In genomic region chr19:15424692-15425272, GRCh38 we compare ENCODE assay signal across 24 cellular contexts. TPM values are rescaled to one million over a fixed set of nuclear protein-coding genes. Genes with fewer than 3 reads are reported as not detected.
A peak's percentile ranks its signal among the peaks of the same experiment; 100 is the strongest.
DNase-seq lines count a peak whose midpoint lies in the region; ATAC-seq, FAIRE-seq and TF ChIP-seq lines count a peak whose summit lies in the region.
"Had no signal": no experiment of that assay in that cellular context is flagged by ENCODE, and none has a peak within 500 bp of the region (broad histone marks: within the 10 kb centered on the region; RNA-seq: fewer than 3 reads in every experiment).

No MANE protein-coding gene starts in this region.

- no peak overlapping the region for H4K91ac ChIP-seq in IMR-90 (ENCODE audit: insufficient read depth, low read depth, low read length)

- peaks cover 23% of the 10 kb centered on the region for H3K4me1 Mint-ChIP-seq in stimulated activated naive CD8-positive, alpha-beta T cell treated with anti-CD3 and anti-CD28 coated beads, Interleukin-15, amount 100 ng/mL, for 72 hours

- no peak overlapping the region for H3K14ac ChIP-seq in IMR-90 (replicated peaks; ENCODE audit: low read depth, low read length)

- DNase-seq in heart left ventricle: peak in 3 of 5 donors; percentile 25 to 55 (median 29)
- no peak for DNase-seq in Right ventricle myocardium superior
- DNase-seq in IMR-90: no peak
- DNase-seq in K562 (ENCODE audit: extremely low read depth in 1 of 4, low spot score in 3 of 4): no peak
- DNase-seq in osteoblast (ENCODE audit: insufficient read length, low spot score, missing footprints): peak; percentile 65
- no peak for DNase-seq in stimulated activated naive CD8-positive, alpha-beta T cell treated with anti-CD3 and anti-CD28 coated beads, Interleukin-15, amount 100 ng/mL, for 72 hours
- DNase-seq in NCI-H748 treated with DMSO at 0.1 percent for 48 hours (lab: John Stamatoyannopoulos, UW): no peak
- DNase-seq: ACHN; BE2C; C1 segment of cervical spinal cord; CD4-positive, CD25-positive, alpha-beta regulatory T cell; CD8-positive, alpha-beta memory T cell; COR-L47; DMS 273 treated with DMSO at 0.1 percent for 48 hours; DMS53; DND-41; EL; GOT3; H7; HFFc6 had no signal

- TF ChIP-seq CTCF in heart left ventricle (IDR thresholded peaks at IDR 0.05): no peak
- no peak for TF ChIP-seq CTCF in IMR-90 (conservative IDR thresholded peaks at IDR 0.05; ENCODE audit: low read depth, low read length)
- TF ChIP-seq CTCF in K562 (IDR thresholded peaks at IDR 0.05 in 2 of 3, conservative IDR thresholded peaks at IDR 0.05 in 1 of 3; ENCODE audit: insufficient read depth in 2 of 3, low read depth in 1 of 3, low read length in 3 of 3): no peak
- TF ChIP-seq CTCF in osteoblast (IDR thresholded peaks at IDR 0.05; ENCODE audit: extremely low read depth, low read depth, low read length): no peak

- no peak overlapping the region for H3K4me3 Mint-ChIP-seq in stimulated activated naive CD8-positive, alpha-beta T cell treated with anti-CD3 and anti-CD28 coated beads, Interleukin-15, amount 100 ng/mL, for 72 hours
- H3K4me3 Mint-ChIP-seq: CD4-positive, CD25-positive, alpha-beta regulatory T cell; CD8-positive, alpha-beta memory T cell; HFFc6 had no signal

- no peak overlapping the region for H3K4me3 ChIP-seq in heart left ventricle
- H3K4me3 ChIP-seq in IMR-90 (ENCODE audit: insufficient read depth, low read depth, low read length): no peak overlapping the region
- H3K4me3 ChIP-seq in K562: no peak overlapping the region
- no peak overlapping the region for H3K4me3 ChIP-seq in osteoblast (ENCODE audit: insufficient read depth, low read length)
- H3K4me3 ChIP-seq: GM12878 had no signal

- no peak overlapping the region for H2BK120ac ChIP-seq in IMR-90 (ENCODE audit: low read depth, low read length)

- no peak for TF ChIP-seq RAD21 in IMR-90 (IDR thresholded peaks at IDR 0.05; ENCODE audit: low read length)
- TF ChIP-seq RAD21 in K562 (CRISPR knock-in tag; conservative IDR thresholded peaks at IDR 0.05 in 1 of 2, IDR thresholded peaks at IDR 0.05 in 1 of 2): no peak

- no peak overlapping the region for H2AK5ac ChIP-seq in IMR-90 (ENCODE audit: low read depth, low read length)

- intact Hi-C loops in heart left ventricle (cut with DNase I): loop anchor here in 2 of 10 donors (10.0 kb wide), 1 partner anchor 130 kb away; no protein-coding TSS in a partner anchor
- intact Hi-C loops in Right ventricle myocardium superior (cut with DNase I): no loop called here
- intact Hi-C loops in IMR-90 (cut with micrococcal nuclease): no loop called here
- intact Hi-C loops in K562 (cut with micrococcal nuclease): no loop called here

- WGBS in heart left ventricle, 4 donors: 95 to 98% (median 97%) methylated on average over 8 to 38 of the region's 38 CpGs
- WGBS in IMR-90 (ENCODE audit: extremely low coverage in 2 of 2, insufficient read length in 1 of 2), 2 experiments: 98% methylated on average over 22 of the region's 38 CpGs; no CpG with 5 or more reads in 1 of the 2 experiments
- WGBS in K562 (ENCODE audit: insufficient coverage, low coverage, missing lambda C conversion rate): 100% methylated on average over 17 of the region's 38 CpGs

- 0 out of 2 replicates have a peak, but pooled peaks cover 3% of the 10 kb centered on the region for H3K9me1 ChIP-seq in IMR-90 (ENCODE audit: insufficient read depth, low read length)
- H3K9me1 ChIP-seq in K562 (ENCODE audit: control insufficient read depth, insufficient read depth, low read length): no peaks in the 10 kb centered on the region

- H3K79me2 ChIP-seq in K562 (ENCODE audit: control insufficient read depth, insufficient read depth, low read length) (peaks cover 15% of the 10 kb centered on the region), osteoblast (ENCODE audit: insufficient read depth, low read length) (peaks cover 29% of the 10 kb centered on the region)

- H4K5ac ChIP-seq in IMR-90 (ENCODE audit: low read depth, low read length): no peak overlapping the region

- H3K36me3 ChIP-seq in heart left ventricle (peaks cover 0 to 75% (median 56%) of the 10 kb centered on the region in 9 donors), IMR-90 (ENCODE audit: control insufficient read depth, insufficient read depth, low read length) (peaks cover 62% of the 10 kb centered on the region), K562 (ENCODE audit: control insufficient read depth, insufficient read depth, low read length) (peaks cover 72% of the 10 kb centered on the region), osteoblast (ENCODE audit: insufficient read depth, low read length) (peaks cover 39% of the 10 kb centered on the region)

- no peak overlapping the region for H2BK5ac ChIP-seq in IMR-90 (ENCODE audit: low read depth, low read length, poor library complexity, severe bottlenecking)

- peaks cover 3 to 35% (median 15%) of the 10 kb centered on the region in 12 donors for H3K4me1 ChIP-seq in heart left ventricle
- H3K4me1 ChIP-seq in IMR-90 (ENCODE audit: control insufficient read depth, insufficient read depth, low read length): peaks cover 8% of the 10 kb centered on the region
- peaks cover 2 to 27% of the 10 kb centered on the region in 2 experiments; a peak in 2 of 5 replicates for H3K4me1 ChIP-seq in K562 (replicated peaks in 1 of 2; ENCODE audit: control insufficient read depth in 2 of 2, insufficient read depth in 2 of 2, low read length in 2 of 2)
- peaks cover 2% of the 10 kb centered on the region for H3K4me1 ChIP-seq in osteoblast (ENCODE audit: insufficient read depth, low read length)

- H2AFZ ChIP-seq in IMR-90 (replicated peaks; ENCODE audit: low read length, poor library complexity) (no peak overlapping the region), K562 (ENCODE audit: low read depth, low read length) (no peak overlapping the region), osteoblast (ENCODE audit: low read length) (no peak overlapping the region)

- no peak overlapping the region for H3K56ac ChIP-seq in IMR-90 (ENCODE audit: extremely low read depth, insufficient read depth, low read length)

- POLR2A ChIA-PET in IMR-90 (lab: Charles Lee; ENCODE audit: unreplicated experiment): no interaction called here
- POLR2A ChIA-PET in K562 (lab: Yijun Ruan, JAX): interaction anchor here (0.7 kb wide), 1 partner anchor 869 kb away, joined by 3 read pairs; no protein-coding TSS in a partner anchor

- no peak overlapping the region for H2BK15ac ChIP-seq in IMR-90 (ENCODE audit: low read depth, low read length)

- BruUV-seq in IMR-90 (replicated peaks; lab: Mats Ljungman, UMichigan): no TSS peak
- BruUV-seq in K562 (replicated peaks; lab: Mats Ljungman, UMichigan): no TSS peak

- no peak overlapping the region for H4K8ac ChIP-seq in IMR-90 (ENCODE audit: low read depth in 2 of 2, low read length in 2 of 2)

- H3K27me3 ChIP-seq in heart left ventricle (no peaks in the 10 kb centered on the region), IMR-90 (ENCODE audit: control insufficient read depth, insufficient read depth, low read length) (no peaks in the 10 kb centered on the region), K562 (ENCODE audit: control insufficient read depth in 2 of 2, insufficient read depth in 2 of 2, low read length in 2 of 2) (no peaks in the 10 kb centered on the region), osteoblast (ENCODE audit: insufficient read depth, low read length) (no peaks in the 10 kb centered on the region)
- H3K27me3 ChIP-seq: BE2C had no signal

- H3K27ac Mint-ChIP-seq in stimulated activated naive CD8-positive, alpha-beta T cell treated with anti-CD3 and anti-CD28 coated beads, Interleukin-15, amount 100 ng/mL, for 72 hours: no peak overlapping the region
- H3K27ac Mint-ChIP-seq: CD4-positive, CD25-positive, alpha-beta regulatory T cell; CD8-positive, alpha-beta memory T cell; HFFc6 had no signal

- TF ChIP-seq POLR2A in heart left ventricle (IDR thresholded peaks at IDR 0.05): no peak
- TF ChIP-seq POLR2A in IMR-90 (IDR thresholded peaks at IDR 0.05; ENCODE audit: low read depth, low read length): no peak
- TF ChIP-seq POLR2A in K562 (conservative IDR thresholded peaks at IDR 0.05): no peak

- ATAC-seq in heart left ventricle (no peak), Right ventricle myocardium superior (ENCODE audit: poor library complexity) (no peak), IMR-90 (ENCODE audit: low read depth) (no peak), K562 (no peak)
- no peak for ATAC-seq in stimulated activated naive CD8-positive, alpha-beta T cell treated with anti-CD3 and anti-CD28 coated beads, Interleukin-15, amount 100 ng/mL, for 72 hours
- ATAC-seq: GM12878, HCT116 had no signal

- no peaks in the 10 kb centered on the region for H3K27me3 Mint-ChIP-seq in stimulated activated naive CD8-positive, alpha-beta T cell treated with anti-CD3 and anti-CD28 coated beads, Interleukin-15, amount 100 ng/mL, for 72 hours
- H3K27me3 Mint-ChIP-seq: CD8-positive, alpha-beta memory T cell had no signal

- H3K9ac ChIP-seq in IMR-90 (ENCODE audit: low read depth, low read length) (no peak overlapping the region), K562 (ENCODE audit: insufficient read depth in 1 of 2, low read depth in 2 of 2, low read length in 2 of 2) (no peak overlapping the region)

- TF ChIP-seq EP300 in K562 (IDR thresholded peaks at IDR 0.05; ENCODE audit: low read length): no peak

- no peak for FAIRE-seq in K562 (lab: Jason Lieb, UNC)
- FAIRE-seq: A204.1, GM12878 had no signal

- H3K9me3 ChIP-seq in heart left ventricle (no peaks in the 10 kb centered on the region), IMR-90 (ENCODE audit: control insufficient read depth, insufficient read depth, low read length) (peaks cover 5% of the 10 kb centered on the region; the same call in 1 of the 2 replicates), K562 (replicated peaks; ENCODE audit: control insufficient read depth, insufficient read depth, low read depth, low read length) (no peaks in the 10 kb centered on the region), osteoblast (ENCODE audit: low read depth, low read length) (no peaks in the 10 kb centered on the region)
- H3K9me3 ChIP-seq: BE2C had no signal

- no peak overlapping the region for H3K23ac ChIP-seq in IMR-90 (ENCODE audit: low read depth, low read length)

- H3K79me1 ChIP-seq in IMR-90 (ENCODE audit: low read depth in 1 of 2, low read length in 2 of 2): peaks cover 8 to 43% of the 10 kb centered on the region in 2 experiments

- CTCF ChIA-PET in IMR-90 (lab: Yijun Ruan, JAX): no interaction called here
- CTCF ChIA-PET in K562 (lab: Yijun Ruan, JAX; ENCODE audit: low intra/inter-chr PET ratio): no interaction called here

- H3K18ac ChIP-seq in IMR-90 (ENCODE audit: low read depth, low read length): no peak overlapping the region

- peaks cover 0 to 12% of the 10 kb centered on the region in 2 donors for H3K9me3 Mint-ChIP-seq in stimulated activated naive CD8-positive, alpha-beta T cell treated with anti-CD3 and anti-CD28 coated beads, Interleukin-15, amount 100 ng/mL, for 72 hours
- H3K9me3 Mint-ChIP-seq: CD8-positive, alpha-beta memory T cell; HFFc6 had no signal

- in situ Hi-C loops in IMR-90 (cut with MboI; ENCODE audit: low sequenced_read_pairs) (loop anchor here (25.0 kb wide), 2 partner anchors 763 to 862 kb away; partner anchors contain the start of genes AP1M1, FAM32A and NDUFB7), K562 (cut with MboI) (no loop called here)

- H3K27ac ChIP-seq in heart left ventricle (no peak overlapping the region), IMR-90 (ENCODE audit: insufficient read depth, low read length) (no peak overlapping the region), K562 (ENCODE audit: extremely low read depth, low read depth, low read length) (no peak overlapping the region), osteoblast (ENCODE audit: low read depth, low read length) (no peak overlapping the region)

- peak overlapping the region; percentile 42 for H2AK9ac ChIP-seq in IMR-90 (replicated peaks; ENCODE audit: low read depth, low read length, poor library complexity)

- H4K20me1 ChIP-seq in IMR-90 (ENCODE audit: insufficient read depth, low read length): peaks cover 42% of the 10 kb centered on the region
- H4K20me1 ChIP-seq in K562 (replicated peaks; ENCODE audit: control insufficient read depth, insufficient read depth, low read length): no peaks in the 10 kb centered on the region
- peaks cover 9% of the 10 kb centered on the region for H4K20me1 ChIP-seq in osteoblast (ENCODE audit: insufficient read depth, low read length)

- dilution Hi-C loops in IMR-90 (cut with HindIII; ENCODE audit: low sequenced_read_pairs, unreplicated experiment): no loop called here

- H2BK20ac ChIP-seq in IMR-90 (ENCODE audit: low read depth, low read length): no peak overlapping the region

- H3K4me2 ChIP-seq in IMR-90 (ENCODE audit: low read depth, low read length) (no peak overlapping the region), K562 (ENCODE audit: insufficient read depth, low read length) (no peak overlapping the region), osteoblast (ENCODE audit: insufficient read depth, low read length) (no peak overlapping the region)

- H3K4ac ChIP-seq in IMR-90 (ENCODE audit: low read depth, low read length): no peak overlapping the region

RNA-seq across cellular contexts. Expression of gene AKAP8L, which starts 6.0 kb away (rescaled TPM):
- total RNA-seq in heart left ventricle (10 to 100 TPM; 46.5 to 72.2 (median 60.1) TPM), Right ventricle myocardium superior (74.5 TPM), IMR-90 (2012; rRNA removed) (40.8 and 44.6 TPM in 2 replicates), K562 (2014; rRNA removed) (108 and 121 TPM in 2 replicates), K562 (2014; rRNA removed; fragmentation: Illumina TruSeq; extraction: Trizol) (61.1 and 65.5 TPM in 2 replicates), K562 (2015; rRNA removed; fragmentation: Illumina TruSeq; extraction: Trizol) (66.6 and 70.7 TPM in 2 replicates), K562 (2021) (107 and 116 TPM in 2 replicates), osteoblast (63.9 and 69.5 TPM in 2 replicates)
- polyA plus RNA-seq in heart left ventricle (10 to 100 TPM; 43.3 to 67.5 TPM), IMR-90 (2012; rRNA removed) (41.0 and 43.1 TPM in 2 replicates), K562 (2011; rRNA removed) (56.8 and 95.7 TPM in 2 replicates), K562 (2014; fragmentation: Illumina TruSeq; extraction: Trizol) (75.8 and 84.0 TPM in 2 replicates), K562 (2014; fragmentation: Nextera tagmentation; extraction: Ambion mirVana) (1 to 10 TPM; 2.4 to 7.0 TPM), K562 (2014; rRNA removed) (92.5 and 111 TPM in 2 replicates)
- 18.5 and 19.3 TPM in 2 replicates for polyA plus RNA-seq in IMR-90 (2012; cell fraction: cytosol; rRNA removed)
- polyA plus RNA-seq in IMR-90 (2012; cell fraction: nucleus; rRNA removed; ENCODE audit: low replicate concordance): 207 and 357 TPM in 2 replicates
- 365 and 641 TPM in 2 replicates for total RNA-seq in K562 (2011; cell fraction: chromatin; rRNA removed; ENCODE audit: low replicate concordance)
- total RNA-seq in K562 (2011; cell fraction: nucleolus; rRNA removed): 279 and 316 TPM in 2 replicates
- total RNA-seq in K562 (2011; cell fraction: nucleoplasm; rRNA removed): 296 and 300 TPM in 2 replicates
- polyA plus RNA-seq in K562 (2011; cell fraction: cytosol; rRNA removed): 40.7 and 50.0 TPM in 2 replicates
- polyA plus RNA-seq in K562 (2011; cell fraction: nucleus; rRNA removed): 617 and 798 TPM in 2 replicates
- polyA plus RNA-seq in K562 (2012): 66.2 and 79.9 TPM in 2 replicates
- polyA minus RNA-seq in K562 (2011; rRNA and poly(A)+ RNA removed): 60.0 and 69.5 TPM in 2 replicates
- 41.5 and 61.7 TPM in 2 replicates for polyA minus RNA-seq in K562 (2011; cell fraction: cytosol; rRNA and poly(A)+ RNA removed)
- polyA minus RNA-seq in K562 (2011; cell fraction: nucleus; rRNA and poly(A)+ RNA removed): 85.4 and 122 TPM in 2 replicates

RNA-seq across cellular contexts. Expression of gene WIZ, which starts 25.0 kb away (rescaled TPM):
- 10 to 100 TPM; 23.1 to 52.4 (median 25.7) TPM for total RNA-seq in heart left ventricle
- polyA plus RNA-seq in heart left ventricle: 10 to 100 TPM; 19.0 to 26.2 TPM
- 21.9 TPM for total RNA-seq in Right ventricle myocardium superior
- 0.90 and 1.1 TPM in 2 replicates for total RNA-seq in IMR-90 (2012; rRNA removed)
- polyA plus RNA-seq in IMR-90 (2012; rRNA removed): 27.1 and 31.6 TPM in 2 replicates
- polyA plus RNA-seq in IMR-90 (2012; cell fraction: cytosol; rRNA removed): 13.7 and 31.4 TPM in 2 replicates
- 38.0 and 74.0 TPM in 2 replicates for polyA plus RNA-seq in IMR-90 (2012; cell fraction: nucleus; rRNA removed; ENCODE audit: low replicate concordance)
- total RNA-seq in K562 (2011; cell fraction: chromatin; rRNA removed; ENCODE audit: low replicate concordance): 13.2 and 37.4 TPM in 2 replicates
- 27.4 and 28.3 TPM in 2 replicates for total RNA-seq in K562 (2011; cell fraction: nucleolus; rRNA removed)
- 20.2 and 22.8 TPM in 2 replicates for total RNA-seq in K562 (2011; cell fraction: nucleoplasm; rRNA removed)
- 13.9 and 16.0 TPM in 2 replicates for total RNA-seq in K562 (2014; rRNA removed)
- total RNA-seq in K562 (2014; rRNA removed; fragmentation: Illumina TruSeq; extraction: Trizol): 1.1 and 1.3 TPM in 2 replicates
- 4.8 and 5.4 TPM in 2 replicates for total RNA-seq in K562 (2015; rRNA removed; fragmentation: Illumina TruSeq; extraction: Trizol)
- 32.7 and 37.5 TPM in 2 replicates for total RNA-seq in K562 (2021)
- 3.7 and 4.7 TPM in 2 replicates for polyA plus RNA-seq in K562 (2011; rRNA removed)
- 5.3 and 12.2 TPM in 2 replicates for polyA plus RNA-seq in K562 (2011; cell fraction: cytosol; rRNA removed)
- polyA plus RNA-seq in K562 (2011; cell fraction: nucleus; rRNA removed): 16.0 and 33.9 TPM in 2 replicates
- polyA plus RNA-seq in K562 (2012): 18.0 and 22.2 TPM in 2 replicates
- polyA plus RNA-seq in K562 (2014; fragmentation: Illumina TruSeq; extraction: Trizol): 9.4 and 22.9 TPM in 2 replicates
- polyA plus RNA-seq in K562 (2014; fragmentation: Nextera tagmentation; extraction: Ambion mirVana): under 1 TPM; 0.06 to 0.08 TPM
- polyA plus RNA-seq in K562 (2014; rRNA removed): 19.1 and 21.8 TPM in 2 replicates
- 0.63 and 1.1 TPM in 2 replicates for polyA minus RNA-seq in K562 (2011; rRNA and poly(A)+ RNA removed)
- 7.5 and 9.4 TPM in 2 replicates for polyA minus RNA-seq in K562 (2011; cell fraction: cytosol; rRNA and poly(A)+ RNA removed)
- polyA minus RNA-seq in K562 (2011; cell fraction: nucleus; rRNA and poly(A)+ RNA removed): 5.3 and 6.5 TPM in 2 replicates
- 8.3 and 9.8 TPM in 2 replicates for total RNA-seq in osteoblast

RNA-seq across cellular contexts. Expression of gene RASAL3, which starts 39.6 kb away (rescaled TPM):
- total RNA-seq in heart left ventricle (1 to 10 TPM in 5 of 9 donors, under 1 TPM in 4; 0.42 to 9.1 (median 1.0) TPM), Right ventricle myocardium superior (0.65 TPM), IMR-90 (2012; rRNA removed) (not detected in 2 replicates), K562 (2014; rRNA removed) (0.04 TPM in 1 of 2 replicates, not detected in the other), K562 (2014; rRNA removed; fragmentation: Illumina TruSeq; extraction: Trizol) (not detected in 2 replicates), K562 (2015; rRNA removed; fragmentation: Illumina TruSeq; extraction: Trizol) (not detected in 2 replicates), K562 (2021) (0.44 and 0.87 TPM in 2 replicates), osteoblast (under 0.01 TPM in 2 replicates)
- polyA plus RNA-seq in heart left ventricle (under 1 TPM; 0.60 to 0.99 TPM), IMR-90 (2012; rRNA removed) (0.07 TPM in 1 of 2 replicates, not detected in the other), K562 (2011; rRNA removed) (not detected in 2 replicates), K562 (2014; fragmentation: Illumina TruSeq; extraction: Trizol) (not detected in 2 replicates), K562 (2014; fragmentation: Nextera tagmentation; extraction: Ambion mirVana) (not detected), K562 (2014; rRNA removed) (0.07 TPM in 1 of 2 replicates, not detected in the other)
- 0.04 and 0.05 TPM in 2 replicates for polyA plus RNA-seq in IMR-90 (2012; cell fraction: cytosol; rRNA removed)
- 0.05 and 0.07 TPM in 2 replicates for polyA plus RNA-seq in IMR-90 (2012; cell fraction: nucleus; rRNA removed; ENCODE audit: low replicate concordance)
- 0.35 TPM in 1 of 2 replicates, not detected in the other for total RNA-seq in K562 (2011; cell fraction: chromatin; rRNA removed; ENCODE audit: low replicate concordance)
- total RNA-seq in K562 (2011; cell fraction: nucleolus; rRNA removed): 0.13 TPM in 1 of 2 replicates, not detected in the other
- 2.5 TPM in 1 of 2 replicates, not detected in the other for total RNA-seq in K562 (2011; cell fraction: nucleoplasm; rRNA removed)
- 0.01 TPM in 1 of 2 replicates, not detected in the other for polyA plus RNA-seq in K562 (2011; cell fraction: cytosol; rRNA removed)
- polyA plus RNA-seq in K562 (2011; cell fraction: nucleus; rRNA removed): 0.04 and 0.16 TPM in 2 replicates
- 0.08 and 0.16 TPM in 2 replicates for polyA plus RNA-seq in K562 (2012)
- not detected in 2 replicates for polyA minus RNA-seq in K562 (2011; rRNA and poly(A)+ RNA removed)
- not detected in 2 replicates for polyA minus RNA-seq in K562 (2011; cell fraction: cytosol; rRNA and poly(A)+ RNA removed)
- polyA minus RNA-seq in K562 (2011; cell fraction: nucleus; rRNA and poly(A)+ RNA removed): not detected in 2 replicates
- total RNA-seq: G401, H7, HFFc6 had no signal

RNA-seq across cellular contexts. Expression of gene AKAP8, which starts 45.2 kb away (rescaled TPM):
- total RNA-seq in heart left ventricle (10 to 100 TPM; 15.3 to 24.8 (median 18.9) TPM), Right ventricle myocardium superior (20.6 TPM), IMR-90 (2012; rRNA removed) (12.2 and 16.9 TPM in 2 replicates), K562 (2014; rRNA removed) (33.5 and 34.2 TPM in 2 replicates), K562 (2014; rRNA removed; fragmentation: Illumina TruSeq; extraction: Trizol) (13.3 and 13.8 TPM in 2 replicates), K562 (2015; rRNA removed; fragmentation: Illumina TruSeq; extraction: Trizol) (20.2 and 22.6 TPM in 2 replicates), K562 (2021) (49.9 and 56.5 TPM in 2 replicates), osteoblast (18.1 and 18.6 TPM in 2 replicates)
- polyA plus RNA-seq in heart left ventricle (10 to 100 TPM in 1 of 2 donors, 1 to 10 TPM in 1; 9.6 to 17.5 TPM), IMR-90 (2012; rRNA removed) (13.4 and 14.8 TPM in 2 replicates), K562 (2011; rRNA removed) (15.0 and 18.4 TPM in 2 replicates), K562 (2014; fragmentation: Illumina TruSeq; extraction: Trizol) (14.6 and 17.0 TPM in 2 replicates), K562 (2014; fragmentation: Nextera tagmentation; extraction: Ambion mirVana) (1 to 10 TPM; 3.4 to 4.4 TPM), K562 (2014; rRNA removed) (25.5 and 27.4 TPM in 2 replicates)
- 7.5 and 7.6 TPM in 2 replicates for polyA plus RNA-seq in IMR-90 (2012; cell fraction: cytosol; rRNA removed)
- polyA plus RNA-seq in IMR-90 (2012; cell fraction: nucleus; rRNA removed; ENCODE audit: low replicate concordance): 49.7 and 58.6 TPM in 2 replicates
- 47.6 and 50.3 TPM in 2 replicates for total RNA-seq in K562 (2011; cell fraction: chromatin; rRNA removed; ENCODE audit: low replicate concordance)
- 26.3 and 27.0 TPM in 2 replicates for total RNA-seq in K562 (2011; cell fraction: nucleolus; rRNA removed)
- 22.2 and 28.7 TPM in 2 replicates for total RNA-seq in K562 (2011; cell fraction: nucleoplasm; rRNA removed)
- 13.4 and 17.8 TPM in 2 replicates for polyA plus RNA-seq in K562 (2011; cell fraction: cytosol; rRNA removed)
- polyA plus RNA-seq in K562 (2011; cell fraction: nucleus; rRNA removed): 42.2 and 65.9 TPM in 2 replicates
- 17.0 and 17.1 TPM in 2 replicates for polyA plus RNA-seq in K562 (2012)
- polyA minus RNA-seq in K562 (2011; rRNA and poly(A)+ RNA removed): 9.5 and 10.9 TPM in 2 replicates
- polyA minus RNA-seq in K562 (2011; cell fraction: cytosol; rRNA and poly(A)+ RNA removed): 15.0 and 18.3 TPM in 2 replicates
- polyA minus RNA-seq in K562 (2011; cell fraction: nucleus; rRNA and poly(A)+ RNA removed): 9.3 and 10.6 TPM in 2 replicates

RNA-seq across cellular contexts. Expression of gene PGLYRP2, which starts 54.5 kb away (rescaled TPM):
- total RNA-seq in heart left ventricle (not detected), Right ventricle myocardium superior (not detected), IMR-90 (2012; rRNA removed) (not detected in 2 replicates), K562 (2014; rRNA removed) (not detected in 2 replicates), K562 (2014; rRNA removed; fragmentation: Illumina TruSeq; extraction: Trizol) (not detected in 2 replicates), K562 (2015; rRNA removed; fragmentation: Illumina TruSeq; extraction: Trizol) (not detected in 2 replicates), K562 (2021) (not detected in 2 replicates), osteoblast (not detected in 2 replicates)
- polyA plus RNA-seq in heart left ventricle (not detected), IMR-90 (2012; rRNA removed) (not detected in 2 replicates), K562 (2011; rRNA removed) (not detected in 2 replicates), K562 (2014; fragmentation: Illumina TruSeq; extraction: Trizol) (not detected in 2 replicates), K562 (2014; fragmentation: Nextera tagmentation; extraction: Ambion mirVana) (not detected), K562 (2014; rRNA removed) (not detected in 2 replicates)
- polyA plus RNA-seq in IMR-90 (2012; cell fraction: cytosol; rRNA removed): not detected in 2 replicates
- not detected in 2 replicates for polyA plus RNA-seq in IMR-90 (2012; cell fraction: nucleus; rRNA removed; ENCODE audit: low replicate concordance)
- total RNA-seq in K562 (2011; cell fraction: chromatin; rRNA removed; ENCODE audit: low replicate concordance): not detected in 2 replicates
- not detected in 2 replicates for total RNA-seq in K562 (2011; cell fraction: nucleolus; rRNA removed)
- total RNA-seq in K562 (2011; cell fraction: nucleoplasm; rRNA removed): not detected in 2 replicates
- not detected in 2 replicates for polyA plus RNA-seq in K562 (2011; cell fraction: cytosol; rRNA removed)
- not detected in 2 replicates for polyA plus RNA-seq in K562 (2011; cell fraction: nucleus; rRNA removed)
- polyA plus RNA-seq in K562 (2012): not detected in 2 replicates
- polyA minus RNA-seq in K562 (2011; rRNA and poly(A)+ RNA removed): not detected in 2 replicates
- polyA minus RNA-seq in K562 (2011; cell fraction: cytosol; rRNA and poly(A)+ RNA removed): not detected in 2 replicates
- polyA minus RNA-seq in K562 (2011; cell fraction: nucleus; rRNA and poly(A)+ RNA removed): not detected in 2 replicates
- total RNA-seq: CD4-positive, CD25-positive, alpha-beta regulatory T cell; G401; H7; HFFc6 had no signal

Comparison
In these comparisons a context has a peak if more than half of its experiments do, and no peak if none do; other contexts are left out.
1. DNase-seq: peak in heart left ventricle (3 of 5) and osteoblast (single experiment); none in Right ventricle myocardium superior (single experiment), IMR-90 (single experiment), K562 (0 of 4), stimulated activated naive CD8-positive, alpha-beta T cell treated with anti-CD3 and anti-CD28 coated beads, Interleukin-15, amount 100 ng/mL, for 72 hours (0 of 2) and NCI-H748 treated with DMSO at 0.1 percent for 48 hours (single experiment).